ENCODE assay signal across 8 cellular contexts in the genomic region with DNA sequence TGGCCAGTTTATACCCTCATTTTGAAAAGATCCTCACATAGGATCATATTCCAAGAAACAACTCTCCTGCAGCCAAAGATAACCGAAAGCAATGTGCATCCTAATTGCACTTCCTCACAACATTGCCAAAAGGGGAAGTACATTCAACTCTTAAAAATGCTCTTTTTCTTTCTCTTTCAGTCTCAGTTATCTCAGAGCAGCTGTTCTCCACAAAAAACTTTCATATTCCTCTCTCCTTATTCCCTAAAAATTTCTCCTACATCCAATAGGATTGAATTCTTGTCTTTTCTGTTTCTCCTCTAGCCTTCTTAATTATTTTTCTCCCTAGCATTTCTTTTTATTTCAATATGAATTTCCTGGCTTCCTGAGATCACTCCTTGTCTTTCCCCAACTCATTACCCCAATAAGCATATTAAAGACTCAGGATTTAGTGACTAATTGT. TPM values are rescaled to one million over a fixed set of nuclear protein-coding genes. Genes with fewer than 3 reads are reported as not detected.
A peak's percentile ranks its signal among the peaks of the same experiment; 100 is the strongest.
DNase-seq lines count a peak whose midpoint lies in the region; ATAC-seq, FAIRE-seq and TF ChIP-seq lines count a peak whose summit lies in the region.

No MANE protein-coding gene starts in this region.

- H3K9ac ChIP-seq in MM.1S (ENCODE audit: low read length) (no peak overlapping the region), kidney (ENCODE audit: low read length in 2 of 2) (no peak overlapping the region)

- H4K20me1 ChIP-seq in MM.1S (ENCODE audit: insufficient read depth, low read length) (no peaks in the 10 kb centered on the region), hepatocyte (ENCODE audit: insufficient read depth, poor library complexity, severe bottlenecking) (no peaks in the 10 kb centered on the region)

- peak; percentile 58 for ATAC-seq in GM18520 (IDR thresholded peaks at IDR 0.05; ENCODE audit: unreplicated experiment)
- peak; percentile 61 for ATAC-seq in HG02571 (IDR thresholded peaks at IDR 0.05; ENCODE audit: unreplicated experiment)

- peak overlapping the region; percentile 23; the same call in 1 of the 2 replicates for H3K4me2 ChIP-seq in MM.1S (ENCODE audit: low read depth, low read length)
- no peak overlapping the region for H3K4me2 ChIP-seq in hepatocyte

- TF ChIP-seq CTCF in MM.1S (IDR thresholded peaks at IDR 0.05; ENCODE audit: low read length) (no peak), hepatocyte (IDR thresholded peaks at IDR 0.05; ENCODE audit: poor library complexity) (no peak), breast epithelium (IDR thresholded peaks at IDR 0.05) (no peak), kidney (IDR thresholded peaks at IDR 0.05; ENCODE audit: borderline replicate concordance, extremely low read depth, insufficient read depth) (no peak)

- DNase-seq in MM.1S (peak; percentile 20), fibroblast of the conjunctiva (ENCODE audit: low read depth) (peak; percentile 38), hepatocyte (ENCODE audit: low spot score) (no peak), SHP77 treated with DMSO at 0.1 percent for 48 hours (lab: John Stamatoyannopoulos, UW) (no peak), breast epithelium (ENCODE audit: low spot score in 2 of 2) (no peak), kidney (no peak)

- 78% methylated on average over 1 of the region's 1 CpG for WGBS in hepatocyte (ENCODE audit: low lambda C conversion rate, missing lambda C conversion rate)

- H3K9me2 ChIP-seq in MM.1S (replicated peaks; ENCODE audit: insufficient read depth, low read length) (no peaks in the 10 kb centered on the region), hepatocyte (replicated peaks; ENCODE audit: insufficient read depth) (no peaks in the 10 kb centered on the region)

- no peak overlapping the region for H3K27ac ChIP-seq in MM.1S (ENCODE audit: low read length)
- no peak overlapping the region for H3K27ac ChIP-seq in hepatocyte
- no peak overlapping the region for H3K27ac ChIP-seq in breast epithelium
- no peak overlapping the region for H3K27ac ChIP-seq in kidney (ENCODE audit: low read depth in 2 of 2, low read length in 2 of 2)

- H3K79me2 ChIP-seq in MM.1S (ENCODE audit: low read length), result no peaks in the 10 kb centered on the region
- no peaks in the 10 kb centered on the region for H3K79me2 ChIP-seq in hepatocyte

- H3K27me3 ChIP-seq in MM.1S (replicated peaks; ENCODE audit: insufficient read depth, low read length) (no peaks in the 10 kb centered on the region), hepatocyte (no peaks in the 10 kb centered on the region), breast epithelium (no peaks in the 10 kb centered on the region)

- intact Hi-C loops in breast epithelium (cut with DNase I; ENCODE audit: low total_unique reads), result no loop called here
- intact Hi-C loops in kidney (cut with DNase I), result no loop called here

- H3K4me3 ChIP-seq in MM.1S (ENCODE audit: low read length) (no peak overlapping the region; the same call in 1 of the 2 replicates), hepatocyte (no peak overlapping the region), breast epithelium (no peak overlapping the region), kidney (ENCODE audit: low read length in 2 of 2) (no peak overlapping the region)

- H3K4me1 ChIP-seq in MM.1S (ENCODE audit: low read length) (peaks cover 14% of the 10 kb centered on the region; the same call in 1 of the 2 replicates), hepatocyte (ENCODE audit: insufficient read depth) (peaks cover 12% of the 10 kb centered on the region), breast epithelium (no peaks in the 10 kb centered on the region), kidney (ENCODE audit: control insufficient read depth in 1 of 2, insufficient read depth in 1 of 2, low read depth in 1 of 2, low read length in 2 of 2) (no peaks in the 10 kb centered on the region)

- H3K36me3 ChIP-seq in MM.1S (replicated peaks; ENCODE audit: insufficient read depth, low read length) (no peaks in the 10 kb centered on the region), hepatocyte (replicated peaks; ENCODE audit: insufficient read depth, low read depth) (no peaks in the 10 kb centered on the region), breast epithelium (no peaks in the 10 kb centered on the region), kidney (ENCODE audit: control insufficient read depth in 1 of 2, insufficient read depth in 2 of 2, low read length in 2 of 2) (no peaks in the 10 kb centered on the region)

- no peak for TF ChIP-seq POLR2A in breast epithelium (IDR thresholded peaks at IDR 0.05)

- H3F3A ChIP-seq in MM.1S (ENCODE audit: insufficient read depth, low read length), result peaks cover 4% of the 10 kb centered on the region; the same call in 1 of the 2 replicates

- H2AFZ ChIP-seq in MM.1S (ENCODE audit: low read length) (no peak overlapping the region), hepatocyte (no peak overlapping the region)

- FAIRE-seq in kidney (lab: Jason Lieb, UNC), result no peak

- H3K9me3 ChIP-seq in MM.1S (replicated peaks; ENCODE audit: insufficient read depth, low read length) (no peaks in the 10 kb centered on the region), hepatocyte (ENCODE audit: low read depth) (no peaks in the 10 kb centered on the region), breast epithelium (no peaks in the 10 kb centered on the region), kidney (ENCODE audit: control insufficient read depth in 1 of 2, low read length in 2 of 2) (no peaks in the 10 kb centered on the region)

RNA-seq across cellular contexts. Expression of a gene that starts 7.4 kb away (rescaled TPM):
- total RNA-seq in hepatocyte (19.3 and 25.1 TPM in 2 replicates), breast epithelium (10 to 100 TPM; 26.9 to 34.0 (median 28.2) TPM), kidney (26.5 TPM)
- polyA plus RNA-seq in hepatocyte (16.5 and 18.4 TPM in 2 replicates), kidney (ENCODE audit: insufficient read depth, low read depth, low replicate concordance) (7.2 TPM)

Comparison
In these comparisons a context has a peak if more than half of its experiments do, and no peak if none do; other contexts are left out.
1. DNase-seq: peak in MM.1S (single experiment) and fibroblast of the conjunctiva (single experiment); none in hepatocyte (single experiment), SHP77 treated with DMSO at 0.1 percent for 48 hours (single experiment), breast epithelium (0 of 2) and kidney (single experiment).